Comparison of ENCODE assay signal across 9 cellular contexts in the genomic region with DNA sequence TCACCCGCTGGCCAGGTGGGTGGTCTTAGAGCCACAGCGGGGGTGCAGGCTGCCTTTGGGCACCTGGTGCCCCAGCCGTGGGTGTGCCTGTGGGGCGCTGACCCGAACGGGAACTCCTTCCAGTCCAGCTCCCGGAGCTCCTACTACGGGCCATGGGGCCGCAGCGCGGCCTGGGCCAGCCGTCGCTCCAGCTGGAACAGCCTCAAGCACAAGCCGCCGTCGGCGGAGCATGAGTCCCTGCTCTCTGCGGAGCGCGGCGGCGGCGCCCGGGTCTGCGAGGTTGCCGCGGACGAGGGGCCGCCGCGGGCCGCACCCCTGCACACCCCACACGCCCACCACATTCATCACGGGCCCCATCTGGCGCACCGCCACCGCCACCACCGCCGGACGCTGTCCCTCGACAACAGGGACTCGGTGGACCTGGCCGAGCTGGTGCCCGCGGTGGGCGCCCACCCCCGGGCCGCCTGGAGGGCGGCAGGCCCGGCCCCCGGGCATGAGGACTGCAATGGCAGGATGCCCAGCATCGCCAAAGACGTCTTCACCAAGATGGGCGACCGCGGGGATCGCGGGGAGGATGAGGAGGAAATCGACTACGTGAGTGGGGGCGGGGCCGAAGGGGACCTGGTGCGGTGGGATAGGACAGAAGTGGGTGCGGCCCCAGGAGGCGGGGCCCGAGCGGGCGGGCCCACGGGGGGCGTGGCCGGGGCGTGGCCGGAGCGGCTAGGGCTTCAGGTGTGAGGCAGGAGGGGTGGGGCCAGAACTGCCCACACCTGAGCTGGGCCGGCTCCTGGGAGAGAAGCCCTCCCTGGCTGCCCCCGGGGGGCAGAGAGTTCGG.
DNase-seq lines count a peak whose midpoint lies in the region; ATAC-seq and TF ChIP-seq lines count a peak whose summit lies in the region.
"Had no signal": no experiment of that assay in that cellular context is flagged by ENCODE, and none has a peak within 500 bp of the region (broad histone marks: within the 10 kb centered on the region; RNA-seq: fewer than 3 reads in every experiment).

No MANE protein-coding gene starts in this region.

- ATAC-seq in GM18511 (IDR thresholded peaks at IDR 0.05; ENCODE audit: unreplicated experiment): no peak

- H3K4me2 ChIP-seq in BLaER1 treated with 17β-estradiol and CSF1 and Interleukin-3, amounts not matched to agents 10 nM and 100 nM: peak overlapping the region in 7 of 11 experiments; percentile 1 to 34 (median 23); a peak in 8 of 22 replicates

- H3K27me3 Mint-ChIP-seq in T-helper 2 cell treated with Interferon-gamma antibody and Interleukin-4, amounts not matched to agents 5 μg/mL and 100 μg/mL, for 36 hours (ENCODE audit: low read depth): peaks cover 15% of the 10 kb centered on the region

- H3K27ac Mint-ChIP-seq in T-helper 2 cell treated with Interferon-gamma antibody and Interleukin-4, amounts not matched to agents 5 μg/mL and 100 μg/mL, for 36 hours: no peak overlapping the region

- peaks cover 41% of the 10 kb centered on the region for H3K4me1 Mint-ChIP-seq in T-helper 2 cell treated with Interferon-gamma antibody and Interleukin-4, amounts not matched to agents 5 μg/mL and 100 μg/mL, for 36 hours (ENCODE audit: low read depth)

- H3K36me3 ChIP-seq in BLaER1 treated with 17β-estradiol and CSF1 and Interleukin-3, amounts not matched to agents 10 nM and 100 nM: no peaks in the 10 kb centered on the region
- no peaks in the 10 kb centered on the region for H3K36me3 ChIP-seq in sigmoid colon

- DNase-seq in T-helper 2 cell treated with Interferon-gamma antibody and Interleukin-4, amounts not matched to agents 5 μg/mL and 100 μg/mL, for 36 hours (ENCODE audit: low spot score): peak; percentile 66
- DNase-seq in astrocyte of the hippocampus (ENCODE audit: low read depth, low spot score) (peak; percentile 10), retina (peak; percentile 48), NCI-H748 treated with DMSO at 0.1 percent for 48 hours (lab: John Stamatoyannopoulos, UW) (no peak), sigmoid colon (no peak), NCI-H2227 treated with DMSO at 0.1 percent for 48 hours (lab: John Stamatoyannopoulos, UW) (no peak)

- H3K4me1 ChIP-seq in BLaER1 treated with 17β-estradiol and CSF1 and Interleukin-3, amounts not matched to agents 10 nM and 100 nM: peaks cover 0 to 25% (median 18%) of the 10 kb centered on the region in 10 experiments; a peak in 16 of 20 replicates
- H3K4me1 ChIP-seq in sigmoid colon: peaks cover 0 to 20% (median 13%) of the 10 kb centered on the region in 4 donors

- intact Hi-C loops in sigmoid colon (cut with DNase I): no loop called here

- no peak for TF ChIP-seq EP300 in sigmoid colon (IDR thresholded peaks at IDR 0.05)

- TF ChIP-seq CTCF in sigmoid colon (IDR thresholded peaks at IDR 0.05): no peak

- no peak for TF ChIP-seq POLR2A in sigmoid colon (IDR thresholded peaks at IDR 0.05)

- no peak overlapping the region for H3K27ac ChIP-seq in BLaER1 treated with 17β-estradiol and CSF1 and Interleukin-3, amounts not matched to agents 10 nM and 100 nM
- H3K27ac ChIP-seq in sigmoid colon: no peak overlapping the region
- H3K27ac ChIP-seq: PC-9 had no signal

- H3K9ac ChIP-seq in BLaER1 treated with 17β-estradiol and CSF1 and Interleukin-3, amounts not matched to agents 10 nM and 100 nM: no peak overlapping the region

- no peak overlapping the region for H3K4me3 ChIP-seq in BLaER1 treated with 17β-estradiol and CSF1 and Interleukin-3, amounts not matched to agents 10 nM and 100 nM
- H3K4me3 ChIP-seq in sigmoid colon: peak overlapping the region in 1 of 4 donors; percentile 7
- H3K4me3 ChIP-seq: PC-9 had no signal

- peak overlapping the region; percentile 69 for H3K4me3 Mint-ChIP-seq in T-helper 2 cell treated with Interferon-gamma antibody and Interleukin-4, amounts not matched to agents 5 μg/mL and 100 μg/mL, for 36 hours

- no peaks in the 10 kb centered on the region for H3K9me3 Mint-ChIP-seq in T-helper 2 cell treated with Interferon-gamma antibody and Interleukin-4, amounts not matched to agents 5 μg/mL and 100 μg/mL, for 36 hours

- H3K9me3 ChIP-seq in BLaER1 treated with 17β-estradiol and CSF1 and Interleukin-3, amounts not matched to agents 10 nM and 100 nM (replicated peaks in 1 of 11): no peaks in the 10 kb centered on the region
- H3K9me3 ChIP-seq in sigmoid colon: no peaks in the 10 kb centered on the region

- peaks cover 9% of the 10 kb centered on the region for H3K36me3 Mint-ChIP-seq in T-helper 2 cell treated with Interferon-gamma antibody and Interleukin-4, amounts not matched to agents 5 μg/mL and 100 μg/mL, for 36 hours (ENCODE audit: low read depth)

- H4K20me1 ChIP-seq in BLaER1 treated with 17β-estradiol and CSF1 and Interleukin-3, amounts not matched to agents 10 nM and 100 nM: peaks cover 0 to 6% (median 0%) of the 10 kb centered on the region in 11 experiments; a peak in 1 of 22 replicates

- H3K27me3 ChIP-seq in BLaER1 treated with 17β-estradiol and CSF1 and Interleukin-3, amounts not matched to agents 10 nM and 100 nM: peaks cover 0 to 15% (median 11%) of the 10 kb centered on the region in 11 experiments; a peak in 10 of 22 replicates
- H3K27me3 ChIP-seq in sigmoid colon: peaks cover 33 to 97% (median 83%) of the 10 kb centered on the region in 3 donors

- 5% methylated on average over 77 of the region's 77 CpGs for WGBS in sigmoid colon, 2 donors

Comparison
In these comparisons a context has a peak if more than half of its experiments do, and no peak if none do; other contexts are left out.
1. DNase-seq: peak in T-helper 2 cell treated with Interferon-gamma antibody and Interleukin-4, amounts not matched to agents 5 μg/mL and 100 μg/mL, for 36 hours (single experiment), astrocyte of the hippocampus (single experiment) and retina (single experiment); none in NCI-H748 treated with DMSO at 0.1 percent for 48 hours (single experiment), sigmoid colon (single experiment) and NCI-H2227 treated with DMSO at 0.1 percent for 48 hours (single experiment).